ENCODE assay signal across 10 cellular contexts in the genomic region with DNA sequence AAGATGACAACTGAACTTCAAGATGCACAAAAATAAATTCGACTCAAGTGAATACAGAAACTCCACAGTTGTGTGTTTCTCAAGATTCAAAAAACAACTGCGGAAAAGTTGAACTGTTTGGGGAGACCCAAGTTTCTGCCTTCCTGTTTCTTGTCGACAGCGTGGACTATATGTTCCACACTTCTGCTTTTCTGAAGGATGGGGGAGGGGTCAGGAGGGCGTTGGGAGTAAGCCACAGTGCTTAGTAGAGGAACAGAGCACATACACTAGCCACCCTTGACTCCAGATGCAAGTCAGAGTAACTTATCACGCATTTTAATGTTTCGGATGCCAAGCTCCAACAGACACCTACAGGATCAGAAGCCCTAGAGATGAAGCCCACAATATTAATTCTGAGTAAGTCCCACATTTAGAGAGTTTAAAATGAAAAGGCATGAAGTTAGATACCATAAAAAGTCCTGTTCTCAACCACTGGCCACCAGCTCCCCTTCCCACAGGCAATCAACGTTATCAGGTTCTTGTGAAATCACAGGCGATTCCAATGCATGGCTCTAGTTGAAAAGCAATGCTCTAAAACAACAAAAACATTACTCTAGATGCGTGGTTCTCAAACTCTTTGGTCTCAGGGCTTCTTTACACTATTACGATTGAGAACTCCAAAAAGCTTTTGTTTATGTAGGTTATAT. TPM values are rescaled to one million over a fixed set of nuclear protein-coding genes. Genes with fewer than 3 reads are reported as not detected.
DNase-seq lines count a peak whose midpoint lies in the region; ATAC-seq lines count a peak whose summit lies in the region.
"Had no signal": no experiment of that assay in that cellular context is flagged by ENCODE, and none has a peak within 500 bp of the region (broad histone marks: within the 10 kb centered on the region; RNA-seq: fewer than 3 reads in every experiment).

No MANE protein-coding gene starts in this region.

- ATAC-seq in GM18909 (IDR thresholded peaks at IDR 0.05; ENCODE audit: poor library complexity, unreplicated experiment): peak; percentile 49
- peak; percentile 38 for ATAC-seq in HG02943 (IDR thresholded peaks at IDR 0.05; ENCODE audit: low read depth, unreplicated experiment)
- ATAC-seq: activated CD8-positive, alpha-beta T cell treated with anti-CD3 and anti-CD28 coated beads for 36 hours had no signal

- H3K9ac ChIP-seq in skeletal muscle tissue (ENCODE audit: low read depth in 1 of 3, low read length in 3 of 3): no peak overlapping the region

- H3K27ac ChIP-seq in skeletal muscle tissue (ENCODE audit: low read depth, low read length): peak overlapping the region; percentile 33

- no peaks in the 10 kb centered on the region for H3K27me3 ChIP-seq in skeletal muscle tissue (ENCODE audit: control insufficient read depth in 3 of 3, insufficient read depth in 3 of 3, low read length in 3 of 3)
- H3K27me3 ChIP-seq: dorsolateral prefrontal cortex had no signal

- no peak overlapping the region for H3K4me3 ChIP-seq in skeletal muscle tissue (ENCODE audit: low read length in 3 of 3)

- DNase-seq in SIG-M5 (lab: John Stamatoyannopoulos, UW) (peak; percentile 97), NCI-H146 (lab: John Stamatoyannopoulos, UW) (no peak), A172 (ENCODE audit: low spot score) (no peak)
- no peak for DNase-seq in activated CD4-positive, CD25-positive, alpha-beta regulatory T cell (lab: John Stamatoyannopoulos, UW)
- DNase-seq: activated CD8-positive, alpha-beta T cell treated with anti-CD3 and anti-CD28 coated beads for 36 hours; NCI-H187 had no signal

- H3K36me3 ChIP-seq in skeletal muscle tissue (ENCODE audit: control insufficient read depth in 3 of 3, insufficient read depth in 3 of 3, low read length in 3 of 3): no peaks in the 10 kb centered on the region

- no peaks in the 10 kb centered on the region for H3K9me3 ChIP-seq in skeletal muscle tissue (ENCODE audit: control insufficient read depth in 3 of 3, low read length in 3 of 3)

- peaks cover 13 to 21% (median 14%) of the 10 kb centered on the region in 3 donors for H3K4me1 ChIP-seq in skeletal muscle tissue (ENCODE audit: control insufficient read depth in 3 of 3, insufficient read depth in 3 of 3, low read length in 3 of 3)

RNA-seq across cellular contexts. Expression of a gene that starts 4.2 kb away (rescaled TPM):
- total RNA-seq in skeletal muscle tissue: 17.2 TPM
- 14.3 and 16.7 TPM in 2 replicates for total RNA-seq in A172 (2014; rRNA removed; shearing (Covaris generic))
